17 cellular contexts compared by ENCODE assay signal in genomic region chr5:143359869-143360268, GRCh38.
DNase-seq lines count a peak whose midpoint lies in the region; ATAC-seq lines count a peak whose summit lies in the region.
"Had no signal": no experiment of that assay in that cellular context is flagged by ENCODE, and none has a peak within 500 bp of the region (broad histone marks: within the 10 kb centered on the region; RNA-seq: fewer than 3 reads in every experiment).

No MANE protein-coding gene starts in this region.

- H3K9ac ChIP-seq in BLaER1: no peak overlapping the region

- H3K4me1 ChIP-seq in BLaER1: peaks cover 41% of the 10 kb centered on the region

- H3K4me3 ChIP-seq in BLaER1: no peak overlapping the region
- H3K4me3 ChIP-seq: coronary artery had no signal

- H3K4me2 ChIP-seq in BLaER1: peak overlapping the region; percentile 54

- H3K27ac ChIP-seq in BLaER1: no peak overlapping the region
- H3K27ac ChIP-seq: coronary artery had no signal

- peaks cover 21% of the 10 kb centered on the region for H3K36me3 ChIP-seq in BLaER1

- H3K9me3 ChIP-seq in BLaER1: peaks cover 13% of the 10 kb centered on the region

- DNase-seq in MV-4-11 (lab: John Stamatoyannopoulos, UW) (peak; percentile 31), SIG-M5 treated with dmso at 0.1 percent for 504 hours (lab: John Stamatoyannopoulos, UW; ENCODE audit: unreplicated experiment) (no peak), NCI-H446 treated with DMSO at 0.1 percent for 48 hours (lab: John Stamatoyannopoulos, UW) (no peak), nucleus accumbens (lab: John Stamatoyannopoulos, UW) (no peak), GM03348 (ENCODE audit: low spot score) (no peak)
- DNase-seq: ACHN; activated CD4-positive, CD25-positive, alpha-beta regulatory T cell; activated CD8-positive, alpha-beta T cell treated with anti-CD3 and anti-CD28 coated beads for 36 hours; H9; NCI-H1694; NCI-H526 treated with DMSO at 0.1 percent for 48 hours had no signal

- H4K20me1 ChIP-seq in BLaER1: peaks cover 100% of the 10 kb centered on the region

- peak; percentile 37 for ATAC-seq in GM18861 (IDR thresholded peaks at IDR 0.05; ENCODE audit: unreplicated experiment)
- ATAC-seq in HG02623 (IDR thresholded peaks at IDR 0.05; ENCODE audit: unreplicated experiment): peak; percentile 44
- ATAC-seq: activated CD8-positive, alpha-beta T cell treated with anti-CD3 and anti-CD28 coated beads for 36 hours; Right ventricle myocardium inferior; stimulated activated memory B cell treated with anti-CD40 and anti-IgM and Interleukin-4, amounts not matched to agents 10 μg/mL and 1 μg/mL and 100 μg/mL, for 72 hours had no signal

- no peaks in the 10 kb centered on the region for H3K27me3 ChIP-seq in BLaER1
